ENCODE assay signal across 8 cellular contexts in the genomic region with DNA sequence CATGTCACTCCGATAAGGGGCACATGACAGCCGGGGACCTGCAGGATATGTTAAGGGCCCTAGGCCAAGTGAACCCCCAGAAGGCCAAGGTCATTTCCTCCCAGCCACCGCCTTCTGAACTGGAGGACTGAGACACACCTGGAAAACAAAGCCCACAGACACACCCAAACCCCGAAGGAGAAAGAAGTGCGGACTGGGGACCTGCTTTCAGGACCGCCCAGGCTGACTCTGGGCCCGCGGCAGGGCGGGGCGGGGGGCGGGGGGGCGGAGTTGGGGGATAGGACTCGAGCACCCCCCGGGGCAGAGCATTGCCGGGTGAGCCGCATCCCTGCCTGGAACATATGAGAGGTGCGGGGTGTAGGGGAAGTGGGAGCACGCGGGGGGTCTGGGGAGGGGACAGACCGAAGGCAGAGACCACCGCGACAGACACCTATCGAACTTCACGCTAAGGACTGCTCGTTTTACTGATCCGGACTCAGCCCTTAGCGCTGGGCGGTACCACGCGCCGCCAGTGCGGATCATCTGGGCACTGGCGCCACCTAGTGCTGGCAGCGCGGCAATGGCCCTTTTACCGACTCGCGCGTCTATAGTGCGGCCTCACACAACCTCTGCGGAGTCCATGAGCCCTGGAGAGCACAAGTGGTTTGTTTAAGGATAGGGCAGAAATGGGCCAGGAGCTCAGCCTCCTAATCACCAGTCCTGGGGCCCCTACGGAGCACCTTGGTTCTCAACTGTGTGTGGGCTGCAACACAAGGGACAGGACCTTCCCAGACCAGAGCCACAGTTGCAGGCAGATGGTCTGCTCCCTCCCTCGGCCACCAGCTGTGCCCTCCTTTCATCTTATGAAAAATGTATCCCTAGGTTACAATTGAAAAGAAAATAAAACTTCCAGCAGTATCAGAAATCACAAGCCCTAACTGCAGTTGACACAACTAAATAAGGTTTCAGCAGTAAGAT.
DNase-seq lines count a peak whose midpoint lies in the region; ATAC-seq and TF ChIP-seq lines count a peak whose summit lies in the region.

No MANE protein-coding gene starts in this region.

- peak; percentile 85 for DNase-seq in H4 (ENCODE audit: low spot score)
- peak; percentile 61 for DNase-seq in LHCN-M2 (ENCODE audit: low read depth)
- peak; percentile 64 to 66 for DNase-seq in SHP77 (lab: John Stamatoyannopoulos, UW)
- peak; percentile 50 to 72 (median 60) for DNase-seq in activated naive CD4-positive, alpha-beta T cell (lab: John Stamatoyannopoulos, UW)
- peak; percentile 84 for DNase-seq in germinal center (ENCODE audit: low spot score)
- DNase-seq in omental fat pad (ENCODE audit: low spot score) = peak; percentile 53
- DNase-seq in suprapubic skin (ENCODE audit: low spot score in 2 of 2) = peak; percentile 77 to 88

- H3K4me3 ChIP-seq in suprapubic skin = peak overlapping the region; percentile 49

- H3K36me3 ChIP-seq in ES-I3 (ENCODE audit: insufficient read depth, low read length) (no peaks in the 10 kb centered on the region), suprapubic skin (no peaks in the 10 kb centered on the region)

- peak overlapping the region; percentile 37; the same call in 1 of the 2 replicates for H3K9ac ChIP-seq in ES-I3 (ENCODE audit: low read depth, low read length)

- peaks cover under 1% of the 10 kb centered on the region for H3K27me3 ChIP-seq in suprapubic skin

- H3K4me1 ChIP-seq in ES-I3 (ENCODE audit: insufficient read depth, low read length) = no peaks in the 10 kb centered on the region
- H3K4me1 ChIP-seq in suprapubic skin = peaks cover 7% of the 10 kb centered on the region

- H3K27ac ChIP-seq in suprapubic skin = no peak overlapping the region

- no peak for TF ChIP-seq POLR2A in suprapubic skin (IDR thresholded peaks at IDR 0.05)

- TF ChIP-seq CTCF in omental fat pad (IDR thresholded peaks at IDR 0.05) = peak in 1 of 3 donors; percentile 60
- peak; percentile 78 to 92 for TF ChIP-seq CTCF in suprapubic skin (IDR thresholded peaks at IDR 0.05)

- WGBS in suprapubic skin = 7% methylated on average over 22 of the region's 43 CpGs

- peak; percentile 98 for ATAC-seq in omental fat pad (ENCODE audit: low FRiP score)

- no peak for TF ChIP-seq EP300 in suprapubic skin (IDR thresholded peaks at IDR 0.05)

- no peaks in the 10 kb centered on the region for H3K9me3 ChIP-seq in ES-I3 (ENCODE audit: control insufficient read depth, insufficient read depth, low read length)
- H3K9me3 ChIP-seq in suprapubic skin = no peaks in the 10 kb centered on the region
